In genomic region chr20:3471397-3472021, GRCh38 we compare ENCODE assay signal across 8 cellular contexts. TPM values are rescaled to one million over a fixed set of nuclear protein-coding genes. Genes with fewer than 3 reads are reported as not detected.
DNase-seq lines count a peak whose midpoint lies in the region; ATAC-seq and TF ChIP-seq lines count a peak whose summit lies in the region.

No MANE protein-coding gene starts in this region.

- DNase-seq in activated CD4-positive, alpha-beta T cell treated with anti-CD3 and anti-CD28 coated beads, Interleukin-2, amount 10 ng/mL, durations not matched to agents 24 days and 14 days: no peak
- no peak for DNase-seq in activated CD4-positive, alpha-beta T cell treated with anti-CD3 and anti-CD28 coated beads for 1 hour
- DNase-seq in cerebellum (ENCODE audit: low spot score) (peak; percentile 35), pons (ENCODE audit: low spot score) (no peak), NCI-H510A (lab: John Stamatoyannopoulos, UW) (no peak)

- H3K4me3 Mint-ChIP-seq in activated CD4-positive, alpha-beta T cell treated with anti-CD3 and anti-CD28 coated beads, Interleukin-2, amount 10 ng/mL, durations not matched to agents 24 days and 14 days: peak overlapping the region; percentile 95

- intact Hi-C loops in activated CD4-positive, alpha-beta T cell treated with anti-CD3 and anti-CD28 coated beads, Interleukin-2, amount 10 ng/mL, durations not matched to agents 24 days and 14 days (cut with micrococcal nuclease): loop anchor here (1.0 to 5.0 kb wide), 5 partner anchors 51 to 314 kb away; partner anchors contain the start of genes ADISSP, DNAAF9, FASTKD5 and UBOX5

- no peak for ATAC-seq in GM19035 (IDR thresholded peaks at IDR 0.05; ENCODE audit: unreplicated experiment)

- no peak for TF ChIP-seq RAD21 in Ishikawa (IDR thresholded peaks at IDR 0.05; ENCODE audit: low read depth)

- peak overlapping the region; percentile 86 for H3K4me3 ChIP-seq in mucosa of stomach (ENCODE audit: low read length)

- peaks cover 26% of the 10 kb centered on the region for H3K4me1 Mint-ChIP-seq in activated CD4-positive, alpha-beta T cell treated with anti-CD3 and anti-CD28 coated beads, Interleukin-2, amount 10 ng/mL, durations not matched to agents 24 days and 14 days

- H3K4me1 ChIP-seq in mucosa of stomach (ENCODE audit: control insufficient read depth, insufficient read depth, low read length): peaks cover 22% of the 10 kb centered on the region

- H3K27ac Mint-ChIP-seq in activated CD4-positive, alpha-beta T cell treated with anti-CD3 and anti-CD28 coated beads, Interleukin-2, amount 10 ng/mL, durations not matched to agents 24 days and 14 days: peak overlapping the region; percentile 67

- no peaks in the 10 kb centered on the region for H3K27me3 ChIP-seq in mucosa of stomach (ENCODE audit: control insufficient read depth, insufficient read depth, low read length)

- H3K36me3 ChIP-seq in mucosa of stomach (ENCODE audit: control insufficient read depth, insufficient read depth, low read length): no peaks in the 10 kb centered on the region

- TF ChIP-seq EP300 in Ishikawa (IDR thresholded peaks at IDR 0.05; ENCODE audit: borderline replicate concordance): no peak

- H3K9ac ChIP-seq in mucosa of stomach (ENCODE audit: low read length): peak overlapping the region; percentile 90

- H3K36me3 Mint-ChIP-seq in activated CD4-positive, alpha-beta T cell treated with anti-CD3 and anti-CD28 coated beads, Interleukin-2, amount 10 ng/mL, durations not matched to agents 24 days and 14 days (ENCODE audit: low read depth): peaks cover 2% of the 10 kb centered on the region

- H3K9me3 ChIP-seq in mucosa of stomach (ENCODE audit: control insufficient read depth, low read length): no peaks in the 10 kb centered on the region

- peaks cover 8% of the 10 kb centered on the region for H3K27me3 Mint-ChIP-seq in activated CD4-positive, alpha-beta T cell treated with anti-CD3 and anti-CD28 coated beads, Interleukin-2, amount 10 ng/mL, durations not matched to agents 24 days and 14 days

- H3K9me3 Mint-ChIP-seq in activated CD4-positive, alpha-beta T cell treated with anti-CD3 and anti-CD28 coated beads, Interleukin-2, amount 10 ng/mL, durations not matched to agents 24 days and 14 days: no peaks in the 10 kb centered on the region

TF ChIP-seq in Ishikawa, 13 proteins besides CTCF, POLR2A, EP300 and RAD21:
- TF ChIP-seq TEAD4 (IDR thresholded peaks at IDR 0.05) (peak; percentile 34; the same call in 1 of the 2 replicates), ZBTB7A (IDR thresholded peaks at IDR 0.05; ENCODE audit: low read depth) (no peak; the same call in 1 of the 2 replicates)

RNA-seq across cellular contexts. Expression of gene ATRN, which starts 0.7 kb away (rescaled TPM):
- total RNA-seq in activated CD4-positive, alpha-beta T cell treated with anti-CD3 and anti-CD28 coated beads, Interleukin-2, amount 10 ng/mL, durations not matched to agents 24 days and 14 days: 11.8 and 12.1 TPM in 2 replicates
- 44.6 TPM for total RNA-seq in cerebellum
